13 cellular contexts compared by ENCODE assay signal in genomic region chr16:30151091-30151490, GRCh38. TPM values are rescaled to one million over a fixed set of nuclear protein-coding genes. Genes with fewer than 3 reads are reported as not detected.
DNase-seq lines count a peak whose midpoint lies in the region; ATAC-seq lines count a peak whose summit lies in the region.
"Had no signal": no experiment of that assay in that cellular context is flagged by ENCODE, and none has a peak within 500 bp of the region (broad histone marks: within the 10 kb centered on the region; RNA-seq: fewer than 3 reads in every experiment).

No MANE protein-coding gene starts in this region.

- peaks cover 17% of the 10 kb centered on the region for H3K9me3 Mint-ChIP-seq in activated naive CD4-positive, alpha-beta T cell treated with anti-CD3 and anti-CD28 coated beads, Interleukin-2, amount 10 ng/mL, durations not matched to agents 7 days and 5 days
- peaks cover 2% of the 10 kb centered on the region for H3K9me3 Mint-ChIP-seq in memory B cell

- no peak overlapping the region for H3K4me3 Mint-ChIP-seq in activated naive CD4-positive, alpha-beta T cell treated with anti-CD3 and anti-CD28 coated beads, Interleukin-2, amount 10 ng/mL, durations not matched to agents 7 days and 5 days
- H3K4me3 Mint-ChIP-seq in memory B cell = no peak overlapping the region
- H3K4me3 Mint-ChIP-seq: CD4-positive, CD25-positive, alpha-beta regulatory T cell had no signal

- CTCF ChIA-PET in activated naive CD4-positive, alpha-beta T cell treated with anti-CD3 and anti-CD28 coated beads, Interleukin-2, amount 10 ng/mL, durations not matched to agents 7 days and 5 days (lab: Charles Lee) = no interaction called here

- no peaks in the 10 kb centered on the region for H3K4me1 Mint-ChIP-seq in activated naive CD4-positive, alpha-beta T cell treated with anti-CD3 and anti-CD28 coated beads, Interleukin-2, amount 10 ng/mL, durations not matched to agents 7 days and 5 days
- peaks cover 5% of the 10 kb centered on the region for H3K4me1 Mint-ChIP-seq in memory B cell
- H3K4me1 Mint-ChIP-seq: CD4-positive, CD25-positive, alpha-beta regulatory T cell had no signal

- no peak for DNase-seq in activated naive CD4-positive, alpha-beta T cell treated with anti-CD3 and anti-CD28 coated beads, Interleukin-2, amount 10 ng/mL, durations not matched to agents 7 days and 5 days
- DNase-seq in activated naive CD4-positive, alpha-beta T cell (lab: John Stamatoyannopoulos, UW) = no peak
- DNase-seq in NCI-H526 treated with DMSO at 0.1 percent for 48 hours (lab: John Stamatoyannopoulos, UW) = peak; percentile 5
- DNase-seq in memory B cell (ENCODE audit: low spot score in 2 of 2) = no peak
- DNase-seq in sciatic nerve (ENCODE audit: low spot score) = no peak
- no peak for DNase-seq in NCI-H1694 (lab: John Stamatoyannopoulos, UW)
- no peak for DNase-seq in NCI-H2196 treated with DMSO at 0.1 percent for 48 hours (lab: John Stamatoyannopoulos, UW; ENCODE audit: unreplicated experiment)
- DNase-seq: 8988T; Calu3; CD4-positive, CD25-positive, alpha-beta regulatory T cell; DMS 273 treated with DMSO at 0.1 percent for 48 hours had no signal

- peaks cover 6% of the 10 kb centered on the region for H3K36me3 Mint-ChIP-seq in activated naive CD4-positive, alpha-beta T cell treated with anti-CD3 and anti-CD28 coated beads, Interleukin-2, amount 10 ng/mL, durations not matched to agents 7 days and 5 days
- H3K36me3 Mint-ChIP-seq in memory B cell = peaks cover 2% of the 10 kb centered on the region

- intact Hi-C loops in sciatic nerve (cut with DNase I) = no loop called here

- H3K27ac Mint-ChIP-seq in activated naive CD4-positive, alpha-beta T cell treated with anti-CD3 and anti-CD28 coated beads, Interleukin-2, amount 10 ng/mL, durations not matched to agents 7 days and 5 days = peak overlapping the region; percentile 67
- no peak overlapping the region for H3K27ac Mint-ChIP-seq in memory B cell

- peaks cover 11% of the 10 kb centered on the region for H3K27me3 Mint-ChIP-seq in activated naive CD4-positive, alpha-beta T cell treated with anti-CD3 and anti-CD28 coated beads, Interleukin-2, amount 10 ng/mL, durations not matched to agents 7 days and 5 days
- no peaks in the 10 kb centered on the region for H3K27me3 Mint-ChIP-seq in memory B cell

- ATAC-seq in memory B cell (ENCODE audit: low read depth) (peak; percentile 57), sciatic nerve (no peak)
- ATAC-seq: HCT116 had no signal

RNA-seq across cellular contexts. Expression of gene MAPK3, which starts 28.1 kb away (rescaled TPM):
- total RNA-seq in sciatic nerve = 136 TPM

RNA-seq across cellular contexts. Expression of gene CORO1A, which starts 32.3 kb away (rescaled TPM):
- 41.2 TPM for total RNA-seq in sciatic nerve

RNA-seq across cellular contexts. Expression of gene GDPD3, which starts 37.8 kb away (rescaled TPM):
- total RNA-seq in sciatic nerve = 17.1 TPM
- total RNA-seq: H4 had no signal

RNA-seq across cellular contexts. Expression of gene BOLA2B, which starts 42.4 kb away (rescaled TPM):
- total RNA-seq in sciatic nerve = 26.9 TPM

RNA-seq across cellular contexts. Expression of gene SLX1A, which starts 42.6 kb away (rescaled TPM):
- 18.5 TPM for total RNA-seq in sciatic nerve
